8 cellular contexts compared by ENCODE assay signal in the genomic region with DNA sequence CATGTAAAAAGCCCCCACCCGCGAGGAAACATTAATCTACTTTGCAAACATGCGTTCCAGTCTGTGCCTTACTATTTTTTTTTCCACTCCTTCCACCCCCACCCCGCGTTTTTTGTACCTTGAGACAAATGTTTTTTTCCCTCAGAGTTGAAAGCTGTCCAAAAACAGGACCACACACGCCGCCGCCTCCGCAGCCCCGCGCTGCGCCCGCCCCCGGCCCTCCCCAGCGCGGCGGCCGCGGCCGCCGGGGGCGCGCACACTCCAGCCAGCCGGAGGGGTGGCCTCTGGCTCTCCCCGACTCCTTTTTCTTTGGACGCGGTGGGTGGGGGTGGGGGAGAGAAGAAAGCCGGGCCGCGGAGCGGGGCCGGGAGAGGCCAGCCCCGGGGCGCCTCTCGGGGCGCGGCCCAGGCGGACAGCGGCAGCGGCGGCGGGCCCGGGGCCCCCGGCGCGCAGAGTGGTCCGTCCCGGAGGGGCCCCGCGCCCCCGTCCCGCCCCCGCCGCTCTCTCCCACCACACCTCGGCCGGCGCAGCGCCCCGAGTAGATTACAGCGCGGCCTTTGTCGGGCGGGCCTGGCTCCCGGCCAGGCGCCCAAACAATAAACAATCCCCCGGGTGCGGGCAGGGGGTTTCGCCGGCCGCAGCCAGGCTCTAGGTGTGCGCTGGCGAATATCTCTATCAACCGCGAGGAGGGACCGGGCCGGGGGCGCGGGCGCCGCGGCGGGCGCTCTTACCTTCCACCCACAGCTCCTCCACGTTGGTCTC. TPM values are rescaled to one million over a fixed set of nuclear protein-coding genes. Genes with fewer than 3 reads are reported as not detected.
DNase-seq lines count a peak whose midpoint lies in the region; ATAC-seq and TF ChIP-seq lines count a peak whose summit lies in the region.

No MANE protein-coding gene starts in this region.

- ATAC-seq in Right ventricle myocardium inferior = no peak
- ATAC-seq in SK-N-SH treated with all-trans-retinoic acid at 6 μM for 48 hours = no peak
- ATAC-seq in left lobe of liver = peak; percentile 4
- peak; percentile 15 for ATAC-seq in stimulated activated effector memory CD8-positive, alpha-beta T cell treated with anti-CD3 and anti-CD28 coated beads, Interleukin-12 subunit alpha, Interleukin-12 subunit beta, amount 100 ng/mL, for 72 hours
- ATAC-seq in GM19351 (IDR thresholded peaks at IDR 0.05; ENCODE audit: unreplicated experiment) = no peak

- no peaks in the 10 kb centered on the region for H3K9me3 Mint-ChIP-seq in stimulated activated effector memory CD8-positive, alpha-beta T cell treated with anti-CD3 and anti-CD28 coated beads, Interleukin-12 subunit alpha, Interleukin-12 subunit beta, amount 100 ng/mL, for 72 hours

- intact Hi-C loops in Right ventricle myocardium inferior (cut with DNase I) = loop anchor here (2.0 to 5.0 kb wide), 3 partner anchors 44 to 369 kb away; a partner anchor contains a TSS
- intact Hi-C loops in cardiac septum (cut with DNase I) = loop anchor here (2.0 to 5.0 kb wide), 2 partner anchors 44 to 369 kb away; a partner anchor contains a TSS

- H3K36me3 Mint-ChIP-seq in stimulated activated effector memory CD8-positive, alpha-beta T cell treated with anti-CD3 and anti-CD28 coated beads, Interleukin-12 subunit alpha, Interleukin-12 subunit beta, amount 100 ng/mL, for 72 hours = peaks cover 13% of the 10 kb centered on the region

- no peak for TF ChIP-seq CTCF in choroid plexus epithelial cell (conservative IDR thresholded peaks at IDR 0.05; ENCODE audit: low read depth, low read length)

- peak overlapping the region; percentile 79 for H3K27ac Mint-ChIP-seq in stimulated activated effector memory CD8-positive, alpha-beta T cell treated with anti-CD3 and anti-CD28 coated beads, Interleukin-12 subunit alpha, Interleukin-12 subunit beta, amount 100 ng/mL, for 72 hours

- H3K4me3 ChIP-seq in choroid plexus epithelial cell (ENCODE audit: low read depth, low read length) = peak overlapping the region; percentile 80

- H3K4me1 Mint-ChIP-seq in stimulated activated effector memory CD8-positive, alpha-beta T cell treated with anti-CD3 and anti-CD28 coated beads, Interleukin-12 subunit alpha, Interleukin-12 subunit beta, amount 100 ng/mL, for 72 hours = peaks cover 48% of the 10 kb centered on the region

- DNase-seq in Right ventricle myocardium inferior (ENCODE audit: missing footprints) = peak; percentile 73
- no peak for DNase-seq in cardiac septum (ENCODE audit: low spot score)
- DNase-seq in HUDEP-2 (lab: John Stamatoyannopoulos, UW; ENCODE audit: unreplicated experiment in 76 of 76) = peak in 61 of 76 experiments; percentile 14 to 78 (median 51)
- DNase-seq in choroid plexus epithelial cell (ENCODE audit: low read depth) = peak; percentile 67
- DNase-seq in left lobe of liver (ENCODE audit: low spot score) = peak; percentile 56
- peak; percentile 25 to 76 for DNase-seq in stimulated activated effector memory CD8-positive, alpha-beta T cell treated with anti-CD3 and anti-CD28 coated beads, Interleukin-12 subunit alpha, Interleukin-12 subunit beta, amount 100 ng/mL, for 72 hours (ENCODE audit: low spot score in 2 of 2)

- H3K4me3 Mint-ChIP-seq in stimulated activated effector memory CD8-positive, alpha-beta T cell treated with anti-CD3 and anti-CD28 coated beads, Interleukin-12 subunit alpha, Interleukin-12 subunit beta, amount 100 ng/mL, for 72 hours = peak overlapping the region; percentile 92

TF ChIP-seq in SK-N-SH treated with all-trans-retinoic acid at 6 μM for 48 hours, 23 proteins besides CTCF, POLR2A, EP300 and RAD21:
- no peak for TF ChIP-seq ISL1 (CRISPR knock-in tag; IDR thresholded peaks at IDR 0.05)
- TF ChIP-seq, protein P1, sequence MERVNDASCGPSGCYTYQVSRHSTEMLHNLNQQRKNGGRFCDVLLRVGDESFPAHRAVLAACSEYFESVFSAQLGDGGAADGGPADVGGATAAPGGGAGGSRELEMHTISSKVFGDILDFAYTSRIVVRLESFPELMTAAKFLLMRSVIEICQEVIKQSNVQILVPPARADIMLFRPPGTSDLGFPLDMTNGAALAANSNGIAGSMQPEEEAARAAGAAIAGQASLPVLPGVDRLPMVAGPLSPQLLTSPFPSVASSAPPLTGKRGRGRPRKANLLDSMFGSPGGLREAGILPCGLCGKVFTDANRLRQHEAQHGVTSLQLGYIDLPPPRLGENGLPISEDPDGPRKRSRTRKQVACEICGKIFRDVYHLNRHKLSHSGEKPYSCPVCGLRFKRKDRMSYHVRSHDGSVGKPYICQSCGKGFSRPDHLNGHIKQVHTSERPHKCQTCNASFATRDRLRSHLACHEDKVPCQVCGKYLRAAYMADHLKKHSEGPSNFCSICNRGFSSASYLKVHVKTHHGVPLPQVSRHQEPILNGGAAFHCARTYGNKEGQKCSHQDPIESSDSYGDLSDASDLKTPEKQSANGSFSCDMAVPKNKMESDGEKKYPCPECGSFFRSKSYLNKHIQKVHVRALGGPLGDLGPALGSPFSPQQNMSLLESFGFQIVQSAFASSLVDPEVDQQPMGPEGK (CRISPR knock-in tag; IDR thresholded peaks at IDR 0.05; ENCODE audit: borderline replicate concordance) = peak; percentile 71; the same call in 1 of the 2 replicates
TF ChIP-seq in SK-N-SH treated with all-trans-retinoic acid at 6 μM for 48 hours: peak in this region for 1.

RNA-seq across cellular contexts. Expression of a gene that starts 10.9 kb away (rescaled TPM):
- total RNA-seq in Right ventricle myocardium inferior (10.4 TPM), cardiac septum (4.3 TPM), left lobe of liver (7.0 TPM)

Comparison
In these comparisons a context has a peak if more than half of its experiments do, and no peak if none do; other contexts are left out.
1. ATAC-seq: peak in left lobe of liver (single experiment) and stimulated activated effector memory CD8-positive, alpha-beta T cell treated with anti-CD3 and anti-CD28 coated beads, Interleukin-12 subunit alpha, Interleukin-12 subunit beta, amount 100 ng/mL, for 72 hours (single experiment); none in Right ventricle myocardium inferior (single experiment), SK-N-SH treated with all-trans-retinoic acid at 6 μM for 48 hours (single experiment) and GM19351 (single experiment).